ENCODE assay signal across 1 cellular context in the genomic region with DNA sequence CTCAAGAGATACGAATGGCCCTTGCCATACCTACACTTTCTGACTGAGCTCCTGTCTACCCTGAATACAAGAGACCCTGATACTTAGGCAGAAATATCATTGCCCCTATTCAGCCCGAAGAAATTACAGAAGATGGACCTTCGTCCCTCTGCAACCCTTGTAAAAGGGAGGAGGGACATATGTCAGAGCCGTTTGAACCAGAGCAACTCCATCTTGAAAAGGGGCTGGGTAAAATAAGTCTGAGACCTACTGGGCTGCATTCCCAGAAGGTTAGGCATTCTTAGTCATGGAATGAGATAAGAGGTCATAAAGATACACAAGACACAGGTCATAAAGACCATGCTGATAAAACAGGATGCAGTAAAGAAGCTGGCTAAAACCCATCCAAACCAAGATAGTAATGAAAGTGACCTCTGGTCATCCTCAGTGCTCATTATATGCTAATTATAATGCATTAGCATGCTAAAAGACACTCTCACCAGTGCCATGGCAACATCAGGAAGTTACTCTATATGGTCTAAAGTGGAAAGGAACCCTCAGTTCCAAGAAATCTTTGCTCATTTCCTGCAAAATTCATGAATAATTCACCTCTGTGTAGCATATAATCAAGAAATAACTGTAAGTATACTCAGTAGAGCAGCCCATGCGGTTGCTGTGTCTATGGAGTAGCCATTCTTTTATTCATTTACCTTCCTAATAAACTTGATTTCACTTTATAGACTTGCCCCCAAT.
A peak's percentile ranks its signal among the peaks of the same experiment; 100 is the strongest.
TF ChIP-seq lines count a peak whose summit lies in the region.

No MANE protein-coding gene starts in this region.

TF ChIP-seq in K562, 482 proteins besides CTCF, POLR2A, EP300 and RAD21 (continued from another document and continues in another):
- TF ChIP-seq, protein P1, sequence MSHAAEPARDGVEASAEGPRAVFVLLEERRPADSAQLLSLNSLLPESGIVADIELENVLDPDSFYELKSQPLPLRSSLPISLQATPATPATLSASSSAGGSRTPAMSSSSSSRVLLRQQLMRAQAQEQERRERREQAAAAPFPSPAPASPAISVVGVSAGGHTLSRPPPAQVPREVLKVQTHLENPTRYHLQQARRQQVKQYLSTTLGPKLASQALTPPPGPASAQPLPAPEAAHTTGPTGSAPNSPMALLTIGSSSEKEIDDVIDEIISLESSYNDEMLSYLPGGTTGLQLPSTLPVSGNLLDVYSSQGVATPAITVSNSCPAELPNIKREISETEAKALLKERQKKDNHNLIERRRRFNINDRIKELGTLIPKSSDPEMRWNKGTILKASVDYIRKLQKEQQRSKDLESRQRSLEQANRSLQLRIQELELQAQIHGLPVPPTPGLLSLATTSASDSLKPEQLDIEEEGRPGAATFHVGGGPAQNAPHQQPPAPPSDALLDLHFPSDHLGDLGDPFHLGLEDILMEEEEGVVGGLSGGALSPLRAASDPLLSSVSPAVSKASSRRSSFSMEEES (CRISPR knock-in tag; IDR thresholded peaks at IDR 0.05) = 0 out of 2 replicates have a peak, but pooled peaks have one; percentile 24
- no peak for TF ChIP-seq WHSC1 (IDR thresholded peaks at IDR 0.05; ENCODE audit: low read length)
- no peak for TF ChIP-seq NR2C2 (CRISPR knock-in tag; IDR thresholded peaks at IDR 0.05)
- TF ChIP-seq NR2C2 (tag; IDR thresholded peaks at IDR 0.05) = peak; percentile 71
- no peak for TF ChIP-seq PCBP1 (IDR thresholded peaks at IDR 0.05; ENCODE audit: low read depth, low read length, poor library complexity, severe bottlenecking)
- TF ChIP-seq, protein P2, sequence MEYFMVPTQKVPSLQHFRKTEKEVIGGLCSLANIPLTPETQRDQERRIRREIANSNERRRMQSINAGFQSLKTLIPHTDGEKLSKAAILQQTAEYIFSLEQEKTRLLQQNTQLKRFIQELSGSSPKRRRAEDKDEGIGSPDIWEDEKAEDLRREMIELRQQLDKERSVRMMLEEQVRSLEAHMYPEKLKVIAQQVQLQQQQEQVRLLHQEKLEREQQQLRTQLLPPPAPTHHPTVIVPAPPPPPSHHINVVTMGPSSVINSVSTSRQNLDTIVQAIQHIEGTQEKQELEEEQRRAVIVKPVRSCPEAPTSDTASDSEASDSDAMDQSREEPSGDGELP (CRISPR knock-in tag; IDR thresholded peaks at IDR 0.05; ENCODE audit: borderline replicate concordance) = no peak
- no peak for TF ChIP-seq ZBTB2 (IDR thresholded peaks at IDR 0.05)
- TF ChIP-seq RFX7 (CRISPR knock-in tag; IDR thresholded peaks at IDR 0.05) = no peak
- TF ChIP-seq ERF (CRISPR knock-in tag; IDR thresholded peaks at IDR 0.05) = peak; percentile 82; the same call in 1 of the 2 replicates
- TF ChIP-seq KLF6 (CRISPR knock-in tag; IDR thresholded peaks at IDR 0.05; ENCODE audit: borderline replicate concordance) = peak; percentile 91; the same call in 1 of the 2 replicates
- TF ChIP-seq RFX1 (IDR thresholded peaks at IDR 0.05) = 0 out of 2 replicates have a peak, but pooled peaks have one; percentile 17
- 0 out of 2 replicates have a peak, but pooled peaks have one; percentile 34 for TF ChIP-seq NFXL1 (CRISPR knock-in tag; IDR thresholded peaks at IDR 0.05)
- TF ChIP-seq POLR2AphosphoS2 (IDR thresholded peaks at IDR 0.05; ENCODE audit: low read length) = no peak
- TF ChIP-seq NR2F6 (CRISPR knock-in tag; IDR thresholded peaks at IDR 0.05) = 0 out of 2 replicates have a peak, but pooled peaks have one; percentile 62
- no peak for TF ChIP-seq ZNF23 (CRISPR knock-in tag; IDR thresholded peaks at IDR 0.05)
- TF ChIP-seq PTTG1 (tag; IDR thresholded peaks at IDR 0.05; ENCODE audit: low read depth) = peak; percentile 83
- no peak for TF ChIP-seq ASH1L (IDR thresholded peaks at IDR 0.05; ENCODE audit: borderline replicate concordance, low read depth, partially characterized antibody)
- TF ChIP-seq ZNF197 (CRISPR knock-in tag; IDR thresholded peaks at IDR 0.05; ENCODE audit: low read depth) = 0 out of 2 replicates have a peak, but pooled peaks have one; percentile 45
- peak; percentile 59; the same call in 1 of the 2 replicates for TF ChIP-seq CREB3 (tag; conservative IDR thresholded peaks at IDR 0.05; ENCODE audit: low read depth)
- TF ChIP-seq NCOA1 (IDR thresholded peaks at IDR 0.05; ENCODE audit: low read depth) = no peak
- no peak for TF ChIP-seq ATF1 (CRISPR knock-in tag; IDR thresholded peaks at IDR 0.05)
- no peak for TF ChIP-seq ATF1 (tag; IDR thresholded peaks at IDR 0.05)
- TF ChIP-seq SMAD3 (CRISPR knock-in tag; conservative IDR thresholded peaks at IDR 0.05) = peak; percentile 95
- no peak for TF ChIP-seq PHB (CRISPR knock-in tag; IDR thresholded peaks at IDR 0.05)
- peak; percentile 77 for TF ChIP-seq DDX20 (tag; IDR thresholded peaks at IDR 0.05; ENCODE audit: low read depth)
- TF ChIP-seq HES1 (IDR thresholded peaks at IDR 0.05; ENCODE audit: low read depth) = no peak
- TF ChIP-seq, protein P3, sequence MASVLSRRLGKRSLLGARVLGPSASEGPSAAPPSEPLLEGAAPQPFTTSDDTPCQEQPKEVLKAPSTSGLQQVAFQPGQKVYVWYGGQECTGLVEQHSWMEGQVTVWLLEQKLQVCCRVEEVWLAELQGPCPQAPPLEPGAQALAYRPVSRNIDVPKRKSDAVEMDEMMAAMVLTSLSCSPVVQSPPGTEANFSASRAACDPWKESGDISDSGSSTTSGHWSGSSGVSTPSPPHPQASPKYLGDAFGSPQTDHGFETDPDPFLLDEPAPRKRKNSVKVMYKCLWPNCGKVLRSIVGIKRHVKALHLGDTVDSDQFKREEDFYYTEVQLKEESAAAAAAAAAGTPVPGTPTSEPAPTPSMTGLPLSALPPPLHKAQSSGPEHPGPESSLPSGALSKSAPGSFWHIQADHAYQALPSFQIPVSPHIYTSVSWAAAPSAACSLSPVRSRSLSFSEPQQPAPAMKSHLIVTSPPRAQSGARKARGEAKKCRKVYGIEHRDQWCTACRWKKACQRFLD (CRISPR knock-in tag; IDR thresholded peaks at IDR 0.05) = peak; percentile 86
- TF ChIP-seq MEF2D (tag; conservative IDR thresholded peaks at IDR 0.05; ENCODE audit: low read depth) = no peak; the same call in 1 of the 2 replicates
- peak; percentile 25; the same call in 1 of the 2 replicates for TF ChIP-seq ZNF764 (CRISPR knock-in tag; IDR thresholded peaks at IDR 0.05; ENCODE audit: low read depth)
- TF ChIP-seq HIVEP1 (CRISPR knock-in tag; IDR thresholded peaks at IDR 0.05) = peak; percentile 84; the same call in 1 of the 2 replicates
- TF ChIP-seq ELF1 (tag; IDR thresholded peaks at IDR 0.05) = no peak
- no peak for TF ChIP-seq POLR2AphosphoS5 (IDR thresholded peaks at IDR 0.05; ENCODE audit: control insufficient read depth, insufficient read depth, low read depth, low read length)
- TF ChIP-seq, protein P4, sequence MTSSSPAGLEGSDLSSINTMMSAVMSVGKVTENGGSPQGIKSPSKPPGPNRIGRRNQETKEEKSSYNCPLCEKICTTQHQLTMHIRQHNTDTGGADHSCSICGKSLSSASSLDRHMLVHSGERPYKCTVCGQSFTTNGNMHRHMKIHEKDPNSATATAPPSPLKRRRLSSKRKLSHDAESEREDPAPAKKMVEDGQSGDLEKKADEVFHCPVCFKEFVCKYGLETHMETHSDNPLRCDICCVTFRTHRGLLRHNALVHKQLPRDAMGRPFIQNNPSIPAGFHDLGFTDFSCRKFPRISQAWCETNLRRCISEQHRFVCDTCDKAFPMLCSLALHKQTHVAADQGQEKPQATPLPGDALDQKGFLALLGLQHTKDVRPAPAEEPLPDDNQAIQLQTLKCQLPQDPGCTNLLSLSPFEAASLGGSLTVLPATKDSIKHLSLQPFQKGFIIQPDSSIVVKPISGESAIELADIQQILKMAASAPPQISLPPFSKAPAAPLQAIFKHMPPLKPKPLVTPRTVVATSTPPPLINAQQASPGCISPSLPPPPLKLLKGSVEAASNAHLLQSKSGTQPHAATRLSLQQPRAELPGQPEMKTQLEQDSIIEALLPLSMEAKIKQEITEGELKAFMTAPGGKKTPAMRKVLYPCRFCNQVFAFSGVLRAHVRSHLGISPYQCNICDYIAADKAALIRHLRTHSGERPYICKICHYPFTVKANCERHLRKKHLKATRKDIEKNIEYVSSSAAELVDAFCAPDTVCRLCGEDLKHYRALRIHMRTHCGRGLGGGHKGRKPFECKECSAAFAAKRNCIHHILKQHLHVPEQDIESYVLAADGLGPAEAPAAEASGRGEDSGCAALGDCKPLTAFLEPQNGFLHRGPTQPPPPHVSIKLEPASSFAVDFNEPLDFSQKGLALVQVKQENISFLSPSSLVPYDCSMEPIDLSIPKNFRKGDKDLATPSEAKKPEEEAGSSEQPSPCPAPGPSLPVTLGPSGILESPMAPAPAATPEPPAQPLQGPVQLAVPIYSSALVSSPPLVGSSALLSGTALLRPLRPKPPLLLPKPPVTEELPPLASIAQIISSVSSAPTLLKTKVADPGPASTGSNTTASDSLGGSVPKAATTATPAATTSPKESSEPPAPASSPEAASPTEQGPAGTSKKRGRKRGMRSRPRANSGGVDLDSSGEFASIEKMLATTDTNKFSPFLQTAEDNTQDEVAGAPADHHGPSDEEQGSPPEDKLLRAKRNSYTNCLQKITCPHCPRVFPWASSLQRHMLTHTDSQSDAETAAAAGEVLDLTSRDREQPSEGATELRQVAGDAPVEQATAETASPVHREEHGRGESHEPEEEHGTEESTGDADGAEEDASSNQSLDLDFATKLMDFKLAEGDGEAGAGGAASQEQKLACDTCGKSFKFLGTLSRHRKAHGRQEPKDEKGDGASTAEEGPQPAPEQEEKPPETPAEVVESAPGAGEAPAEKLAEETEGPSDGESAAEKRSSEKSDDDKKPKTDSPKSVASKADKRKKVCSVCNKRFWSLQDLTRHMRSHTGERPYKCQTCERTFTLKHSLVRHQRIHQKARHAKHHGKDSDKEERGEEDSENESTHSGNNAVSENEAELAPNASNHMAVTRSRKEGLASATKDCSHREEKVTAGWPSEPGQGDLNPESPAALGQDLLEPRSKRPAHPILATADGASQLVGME (CRISPR knock-in tag; IDR thresholded peaks at IDR 0.05) = peak; percentile 91
- TF ChIP-seq USF1 (CRISPR knock-in tag; IDR thresholded peaks at IDR 0.05) = no peak
- TF ChIP-seq SRF (CRISPR knock-in tag; IDR thresholded peaks at IDR 0.05) = peak in 1 of 2 experiments; percentile 43; a peak in 1 of 4 replicates
- no peak for TF ChIP-seq ZC3H4 (CRISPR knock-in tag; IDR thresholded peaks at IDR 0.05; ENCODE audit: borderline replicate concordance)
- TF ChIP-seq ZFP1 (CRISPR knock-in tag; IDR thresholded peaks at IDR 0.05) = 0 out of 2 replicates have a peak, but pooled peaks have one; percentile 47
- TF ChIP-seq, protein P5, sequence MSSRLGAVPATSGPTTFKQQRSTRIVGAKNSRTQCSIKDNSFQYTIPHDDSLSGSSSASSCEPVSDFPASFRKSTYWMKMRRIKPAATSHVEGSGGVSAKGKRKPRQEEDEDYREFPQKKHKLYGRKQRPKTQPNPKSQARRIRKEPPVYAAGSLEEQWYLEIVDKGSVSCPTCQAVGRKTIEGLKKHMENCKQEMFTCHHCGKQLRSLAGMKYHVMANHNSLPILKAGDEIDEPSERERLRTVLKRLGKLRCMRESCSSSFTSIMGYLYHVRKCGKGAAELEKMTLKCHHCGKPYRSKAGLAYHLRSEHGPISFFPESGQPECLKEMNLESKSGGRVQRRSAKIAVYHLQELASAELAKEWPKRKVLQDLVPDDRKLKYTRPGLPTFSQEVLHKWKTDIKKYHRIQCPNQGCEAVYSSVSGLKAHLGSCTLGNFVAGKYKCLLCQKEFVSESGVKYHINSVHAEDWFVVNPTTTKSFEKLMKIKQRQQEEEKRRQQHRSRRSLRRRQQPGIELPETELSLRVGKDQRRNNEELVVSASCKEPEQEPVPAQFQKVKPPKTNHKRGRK (tag; IDR thresholded peaks at IDR 0.05) = no peak
- no peak for TF ChIP-seq TAF9B (IDR thresholded peaks at IDR 0.05; ENCODE audit: partially characterized antibody)
- peak; percentile 74; the same call in 1 of the 2 replicates for TF ChIP-seq ZNF311 (CRISPR knock-in tag; IDR thresholded peaks at IDR 0.05)
